Comparison of ENCODE assay signal across 17 cellular contexts in the genomic region with DNA sequence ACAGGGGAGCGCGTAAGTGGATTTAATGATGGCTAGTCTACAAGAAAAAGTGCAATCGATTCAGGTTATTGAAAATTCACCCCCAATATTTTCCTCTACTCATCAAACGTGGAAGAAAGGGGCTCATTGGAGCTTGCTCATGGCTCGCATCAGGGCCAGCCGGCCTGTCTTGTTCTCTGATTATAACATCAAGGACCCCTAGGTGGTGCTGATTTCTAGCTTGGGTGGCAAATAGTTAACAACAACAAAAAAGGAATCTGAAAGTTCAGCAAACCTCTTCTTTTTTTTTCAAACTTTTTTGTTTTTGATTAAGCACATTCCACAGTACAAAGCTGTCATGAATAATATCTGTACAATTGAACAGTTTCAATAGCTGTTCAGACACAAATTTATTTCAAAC. TPM values are rescaled to one million over a fixed set of nuclear protein-coding genes. Genes with fewer than 3 reads are reported as not detected.
DNase-seq lines count a peak whose midpoint lies in the region; ATAC-seq, FAIRE-seq and TF ChIP-seq lines count a peak whose summit lies in the region.
"Had no signal": no experiment of that assay in that cellular context is flagged by ENCODE, and none has a peak within 500 bp of the region (broad histone marks: within the 10 kb centered on the region; RNA-seq: fewer than 3 reads in every experiment).

No MANE protein-coding gene starts in this region.

- no peak overlapping the region for H4K5ac ChIP-seq in H1 (ENCODE audit: insufficient read length, low read depth, low read length)

- TF ChIP-seq POLR2A in HepG2 (IDR thresholded peaks at IDR 0.05; ENCODE audit: insufficient read depth in 1 of 2, low read depth in 2 of 2, low read length in 2 of 2) (no peak), right lobe of liver (IDR thresholded peaks at IDR 0.05) (no peak), H1 (IDR thresholded peaks at IDR 0.05; ENCODE audit: control extremely low read depth in 1 of 2, low read depth in 2 of 2, low read length in 2 of 2) (no peak), breast epithelium (IDR thresholded peaks at IDR 0.05) (no peak)

- H3K9me2 ChIP-seq in OCI-LY1 (ENCODE audit: low read depth, low read length): no peaks in the 10 kb centered on the region

- in situ Hi-C loops in HepG2 (cut with HindIII; ENCODE audit: extremely low pct_ligation_motif_present, low pct_unique_long_range_greater_than_20kb): no loop called here

- no peak overlapping the region for H2AFZ ChIP-seq in HepG2 (ENCODE audit: low read length)
- H2AFZ ChIP-seq in OCI-LY1 (ENCODE audit: low read length): no peak overlapping the region
- 0 out of 2 replicates have a peak overlapping the region, but pooled peaks have one; percentile 42 for H2AFZ ChIP-seq in H1 (ENCODE audit: low read length)

- TF ChIP-seq RAD21 in HepG2 (CRISPR knock-in tag; IDR thresholded peaks at IDR 0.05) (no peak), H1 (IDR thresholded peaks at IDR 0.05 in 1 of 2, conservative IDR thresholded peaks at IDR 0.05 in 1 of 2; ENCODE audit: low read depth in 2 of 2, low read length in 2 of 2) (peak; percentile 33 to 58)

- H3K9ac ChIP-seq in HepG2 (ENCODE audit: insufficient read depth, low read depth, low read length) (no peak overlapping the region), OCI-LY1 (ENCODE audit: low read length) (no peak overlapping the region), H1 (replicated peaks in 1 of 4; ENCODE audit: extremely low read depth in 1 of 4, low read depth in 3 of 4, low read length in 3 of 4) (no peak overlapping the region)

- CTCF ChIA-PET in HepG2 (lab: Yijun Ruan, JAX; ENCODE audit: low intra/inter-chr PET ratio, low total read pairs): no interaction called here
- CTCF ChIA-PET in H1 (lab: Charles Lee; ENCODE audit: partially characterized antibody): interaction anchor here (0.6 to 2.4 kb wide), 25 partner anchors 9 to 524 kb away, joined by 3 to 14 read pairs (median 4); no protein-coding TSS in a partner anchor

- no peak overlapping the region for H3K23ac ChIP-seq in H1 (ENCODE audit: insufficient read length)

- intact Hi-C loops in HepG2 (cut with micrococcal nuclease; ENCODE audit: unreplicated experiment) (no loop called here), right lobe of liver (cut with DNase I) (no loop called here), breast epithelium (cut with DNase I; ENCODE audit: low total_unique reads) (no loop called here), posterior cingulate gyrus (cut with DNase I) (no loop called here)

- no peak overlapping the region for H4K91ac ChIP-seq in H1 (replicated peaks; ENCODE audit: insufficient read length, low read length)

- H3K4me1 ChIP-seq in HepG2 (ENCODE audit: insufficient read depth, low read length) (peaks cover 16% of the 10 kb centered on the region), right lobe of liver (peaks cover 0 to 37% (median 18%) of the 10 kb centered on the region in 4 donors), OCI-LY1 (ENCODE audit: insufficient read depth, low read length, severe bottlenecking) (no peaks in the 10 kb centered on the region), H1 (replicated peaks in 1 of 4; ENCODE audit: control insufficient read depth in 3 of 4, insufficient read depth in 4 of 4, low read length in 3 of 4) (no peaks in the 10 kb centered on the region), breast epithelium (no peaks in the 10 kb centered on the region)
- H3K4me1 ChIP-seq: esophagus squamous epithelium, prostate gland had no signal

- BruUV-seq in HepG2 (replicated peaks; lab: Mats Ljungman, UMichigan): no TSS peak

- no peaks in the 10 kb centered on the region for H3K23me2 ChIP-seq in H1 (ENCODE audit: low read depth, low read length)

- H3K4me3 ChIP-seq in HepG2 (replicated peaks in 1 of 3; ENCODE audit: insufficient read depth in 1 of 3, low read depth in 2 of 3, low read length in 3 of 3): no peak overlapping the region
- no peak overlapping the region for H3K4me3 ChIP-seq in right lobe of liver
- no peak overlapping the region for H3K4me3 ChIP-seq in OCI-LY1 (ENCODE audit: low read depth, low read length, poor library complexity, severe bottlenecking)
- H3K4me3 ChIP-seq in H1 (ENCODE audit: extremely low read depth in 1 of 4, insufficient read depth in 2 of 4, low read depth in 3 of 4, low read length in 4 of 4): no peak overlapping the region
- H3K4me3 ChIP-seq in breast epithelium: no peak overlapping the region
- H3K4me3 ChIP-seq: esophagus squamous epithelium, prostate gland had no signal

- H3K79me2 ChIP-seq in HepG2 (ENCODE audit: insufficient read depth, low read length) (no peaks in the 10 kb centered on the region), OCI-LY1 (ENCODE audit: insufficient read depth, low read length) (no peaks in the 10 kb centered on the region), H1 (ENCODE audit: control insufficient read depth in 1 of 2, insufficient read depth in 2 of 2, low read length in 2 of 2) (no peaks in the 10 kb centered on the region)

- H3K27me3 ChIP-seq in HepG2 (ENCODE audit: control insufficient read depth in 1 of 2, insufficient read depth in 2 of 2, low read length in 2 of 2) (no peaks in the 10 kb centered on the region), right lobe of liver (no peaks in the 10 kb centered on the region), OCI-LY1 (ENCODE audit: insufficient read depth, low read length) (no peaks in the 10 kb centered on the region), H1 (replicated peaks in 1 of 4; ENCODE audit: control insufficient read depth in 3 of 4, extremely low read depth in 1 of 4, insufficient read depth in 3 of 4, low read length in 3 of 4) (no peaks in the 10 kb centered on the region), breast epithelium (no peaks in the 10 kb centered on the region)
- H3K27me3 ChIP-seq: esophagus squamous epithelium had no signal

- H3K27ac ChIP-seq in HepG2 (ENCODE audit: extremely low read length, insufficient read depth, low read length) (no peak overlapping the region), right lobe of liver (no peak overlapping the region), OCI-LY1 (ENCODE audit: low read depth, low read length, poor library complexity, severe bottlenecking) (no peak overlapping the region), H1 (ENCODE audit: low read depth, low read length) (no peak overlapping the region), breast epithelium (no peak overlapping the region)
- H3K27ac ChIP-seq: esophagus squamous epithelium, prostate gland, RWPE1 had no signal

- no peaks in the 10 kb centered on the region for H4K20me1 ChIP-seq in HepG2 (ENCODE audit: insufficient read depth, low read length)
- H4K20me1 ChIP-seq in OCI-LY1 (ENCODE audit: insufficient read depth, low read length): no peaks in the 10 kb centered on the region
- H4K20me1 ChIP-seq in H1 (replicated peaks in 1 of 2; ENCODE audit: control insufficient read depth in 1 of 2, insufficient read depth in 2 of 2, low read length in 2 of 2): no peaks in the 10 kb centered on the region

- H3K4me2 ChIP-seq in HepG2 (ENCODE audit: low read depth, low read length): no peak overlapping the region
- no peak overlapping the region for H3K4me2 ChIP-seq in OCI-LY1 (ENCODE audit: low read length)
- no peak overlapping the region for H3K4me2 ChIP-seq in H1 (ENCODE audit: insufficient read depth in 1 of 2, low read depth in 2 of 2, low read length in 2 of 2)

- TF ChIP-seq EP300 in HepG2 (IDR thresholded peaks at IDR 0.05; ENCODE audit: low read depth in 2 of 2, low read length in 2 of 2) (no peak), HepG2 (CRISPR knock-in tag; IDR thresholded peaks at IDR 0.05; ENCODE audit: borderline replicate concordance) (no peak), H1 (IDR thresholded peaks at IDR 0.05; ENCODE audit: borderline replicate concordance in 1 of 2, low read depth in 2 of 2, low read length in 2 of 2) (no peak)

- WGBS in HepG2 (ENCODE audit: low lambda C conversion rate): 70% methylated on average over 6 of the region's 6 CpGs
- 89% methylated on average over 6 of the region's 6 CpGs for WGBS in right lobe of liver (ENCODE audit: insufficient coverage, low coverage, low lambda C conversion rate, missing lambda C conversion rate)
- 74% methylated on average over 6 of the region's 6 CpGs; no CpG with 5 or more reads in 1 of the 2 experiments for WGBS in H1 (ENCODE audit: extremely low coverage in 1 of 2, insufficient coverage in 1 of 2, insufficient read length in 1 of 2, insufficient replicate concordance in 2 of 2, low coverage in 1 of 2, low lambda C conversion rate in 2 of 2, missing lambda C conversion rate in 1 of 2), 2 experiments

- POLR2A ChIA-PET in HepG2 (lab: Yijun Ruan, JAX) (no interaction called here), H1 (lab: Charles Lee; ENCODE audit: partially characterized antibody) (interaction anchor here (0.9 kb wide), 1 partner anchor 21 kb away, joined by 3 read pairs; no protein-coding TSS in a partner anchor)

- H3K18ac ChIP-seq in H1 (ENCODE audit: extremely low read depth, low read length): no peak overlapping the region

- no peak overlapping the region for H3K56ac ChIP-seq in H1 (replicated peaks; ENCODE audit: insufficient read length, low read depth, low read length)

- no peaks in the 10 kb centered on the region for H3K79me1 ChIP-seq in H1 (ENCODE audit: low read depth, low read length)

- DNase-seq in HepG2 (ENCODE audit: low spot score): no peak
- DNase-seq in right lobe of liver: no peak
- no peak for DNase-seq in H1 (ENCODE audit: low read depth in 1 of 2, low spot score in 2 of 2)
- no peak for DNase-seq in breast epithelium (ENCODE audit: low spot score in 2 of 2)
- no peak for DNase-seq in posterior cingulate gyrus
- DNase-seq in NCI-H1105 (lab: John Stamatoyannopoulos, UW): no peak
- DNase-seq: ACHN; activated naive CD4-positive, alpha-beta T cell treated with anti-CD3 and anti-CD28 coated beads for 36 hours; cerebellar nuclear complex; esophagus squamous epithelium; midbrain; NCI-H1048; stimulated activated CD4-positive, alpha-beta T cell treated with anti-CD3 and anti-CD28 coated beads, Interleukin-2, amount 100 ng/mL, for 24 hours had no signal

- 0 out of 2 replicates have a peak, but pooled peaks have one; percentile 16 for TF ChIP-seq CTCF in HepG2 (CRISPR knock-in tag; IDR thresholded peaks at IDR 0.05)
- no peak for TF ChIP-seq CTCF in right lobe of liver (IDR thresholded peaks at IDR 0.05)
- TF ChIP-seq CTCF in OCI-LY1 (IDR thresholded peaks at IDR 0.05; ENCODE audit: low read length): peak; percentile 50
- TF ChIP-seq CTCF in H1 (IDR thresholded peaks at IDR 0.05; ENCODE audit: control extremely low read depth in 1 of 3, insufficient read depth in 1 of 3, low read depth in 1 of 3, low read length in 3 of 3): peak; percentile 10 to 40 (median 31)
- TF ChIP-seq CTCF in breast epithelium (IDR thresholded peaks at IDR 0.05): no peak

- no peak overlapping the region for H2BK12ac ChIP-seq in H1 (ENCODE audit: low read depth, low read length)

- no peak overlapping the region for H2BK5ac ChIP-seq in H1 (ENCODE audit: low read depth, low read length)

- H2AK5ac ChIP-seq in H1 (ENCODE audit: low read depth, low read length): no peak overlapping the region

- H2BK20ac ChIP-seq in H1 (ENCODE audit: low read length): no peak overlapping the region

- H2BK120ac ChIP-seq in H1 (replicated peaks; ENCODE audit: low read depth, low read length): no peak overlapping the region

- H3K36me3 ChIP-seq in HepG2 (replicated peaks in 1 of 2; ENCODE audit: control insufficient read depth in 1 of 2, insufficient read depth in 2 of 2, low read length in 2 of 2): no peaks in the 10 kb centered on the region
- H3K36me3 ChIP-seq in right lobe of liver: no peaks in the 10 kb centered on the region
- no peaks in the 10 kb centered on the region for H3K36me3 ChIP-seq in OCI-LY1 (ENCODE audit: insufficient read depth, low read length)
- H3K36me3 ChIP-seq in H1 (ENCODE audit: control insufficient read depth in 2 of 4, insufficient read depth in 4 of 4, low read length in 3 of 4): no peaks in the 10 kb centered on the region
- no peaks in the 10 kb centered on the region for H3K36me3 ChIP-seq in breast epithelium
- H3K36me3 ChIP-seq: esophagus squamous epithelium, prostate gland had no signal

- peak; percentile 4 for FAIRE-seq in HepG2 (lab: Jason Lieb, UNC)
- peak; percentile 62 for FAIRE-seq in H1 (lab: Jason Lieb, UNC)

- no peaks in the 10 kb centered on the region for H3F3A ChIP-seq in OCI-LY1 (ENCODE audit: insufficient read depth, low read length)

- no peak overlapping the region for H4K8ac ChIP-seq in H1 (ENCODE audit: extremely low read depth, insufficient read depth, low read length)

- no peak overlapping the region for H3K4ac ChIP-seq in H1 (replicated peaks; ENCODE audit: insufficient read length, low read depth, low read length)

- H3K9me3 ChIP-seq in HepG2 (ENCODE audit: low read length): no peaks in the 10 kb centered on the region
- H3K9me3 ChIP-seq in right lobe of liver: no peaks in the 10 kb centered on the region
- no peaks in the 10 kb centered on the region for H3K9me3 ChIP-seq in OCI-LY1 (ENCODE audit: low read length)
- no peaks in the 10 kb centered on the region; a peak in 1 of 4 replicates for H3K9me3 ChIP-seq in H1 (ENCODE audit: insufficient read depth in 2 of 2, low read depth in 1 of 2, low read length in 1 of 2)
- no peaks in the 10 kb centered on the region for H3K9me3 ChIP-seq in breast epithelium
- H3K9me3 ChIP-seq: esophagus squamous epithelium, prostate gland had no signal

- no peak overlapping the region for H2BK15ac ChIP-seq in H1 (ENCODE audit: low read length)

- ATAC-seq in HepG2: peak; percentile 67
- ATAC-seq in right lobe of liver: no peak
- no peak for ATAC-seq in HG02759 (IDR thresholded peaks at IDR 0.05; ENCODE audit: unreplicated experiment)

- no peak overlapping the region for H3K14ac ChIP-seq in H1 (ENCODE audit: insufficient read length)

RNA-seq across cellular contexts. Expression of gene SOD1, which starts 35.8 kb away (rescaled TPM):
- 537 and 796 TPM in 2 replicates for total RNA-seq in HepG2 (2016; rRNA removed; fragmentation: Illumina TruSeq; extraction: Trizol)
- 111 and 115 TPM in 2 replicates for total RNA-seq in HepG2 (2016; cell fraction: cytosol; rRNA removed; fragmentation: Illumina TruSeq; extraction: Trizol; ENCODE audit: low read depth)
- 560 and 812 TPM in 2 replicates for total RNA-seq in HepG2 (2016; cell fraction: insoluble cytoplasmic fraction; rRNA removed; fragmentation: Illumina TruSeq; extraction: Trizol)
- 188 and 193 TPM in 2 replicates for total RNA-seq in HepG2 (2016; cell fraction: membrane; rRNA removed; fragmentation: Illumina TruSeq; extraction: Trizol)
- total RNA-seq in HepG2 (2016; cell fraction: nucleus; rRNA removed; fragmentation: Illumina TruSeq; extraction: Trizol): 192 and 198 TPM in 2 replicates
- 220 and 317 TPM in 2 replicates for polyA plus RNA-seq in HepG2 (2011; rRNA removed)
- 351 and 366 TPM in 2 replicates for polyA plus RNA-seq in HepG2 (2011; cell fraction: cytosol; rRNA removed)
- 86.6 and 92.5 TPM in 2 replicates for polyA plus RNA-seq in HepG2 (2011; cell fraction: nucleus; rRNA removed)
- polyA plus RNA-seq in HepG2 (2012): 298 and 405 TPM in 2 replicates
- polyA plus RNA-seq in HepG2 (2016; cell fraction: cytosol; fragmentation: Illumina TruSeq; extraction: Trizol; ENCODE audit: low read depth): 103 and 124 TPM in 2 replicates
- 763 and 855 TPM in 2 replicates for polyA plus RNA-seq in HepG2 (2016; cell fraction: insoluble cytoplasmic fraction; fragmentation: Illumina TruSeq; extraction: Trizol; ENCODE audit: low read depth)
- 153 and 169 TPM in 2 replicates for polyA plus RNA-seq in HepG2 (2016; cell fraction: membrane; fragmentation: Illumina TruSeq; extraction: Trizol; ENCODE audit: low read depth)
- 306 and 314 TPM in 2 replicates for polyA plus RNA-seq in HepG2 (2016; cell fraction: nucleus; fragmentation: Illumina TruSeq; extraction: Trizol; ENCODE audit: insufficient read depth, low read depth)
- 81.8 and 102 TPM in 2 replicates for polyA minus RNA-seq in HepG2 (2011; rRNA and poly(A)+ RNA removed; ENCODE audit: low replicate concordance)
- 290 and 341 TPM in 2 replicates for polyA minus RNA-seq in HepG2 (2011; cell fraction: cytosol; rRNA and poly(A)+ RNA removed)
- 57.2 and 63.5 TPM in 2 replicates for polyA minus RNA-seq in HepG2 (2011; cell fraction: nucleus; rRNA and poly(A)+ RNA removed)
- total RNA-seq in right lobe of liver: 1,000 to 10,000 TPM in 1 of 6 experiments, 100 to 1,000 TPM in 5; 398 to 1,176 (median 518) TPM
- total RNA-seq in H1 (2021; fragmentation: NEBNext Ultra II Directional; extraction: Animal tissue kit (Norgen Biotek cat#: 25700)): 192 and 202 TPM in 2 replicates
- polyA plus RNA-seq in H1 (2011; rRNA removed): 168 and 226 TPM in 2 replicates
- 292 TPM for polyA plus RNA-seq in H1 (2011; cell fraction: cytosol; rRNA removed)
- polyA plus RNA-seq in H1 (2011; cell fraction: nucleus; rRNA removed): 46.3 TPM
- polyA plus RNA-seq in H1 (2012, experiment 1 of 2): 226 to 357 TPM (median 259 TPM) in 4 replicates
- polyA plus RNA-seq in H1 (2012, experiment 2 of 2): 86.4 TPM
- polyA plus RNA-seq in H1 (2013, experiment 1 of 2): 216 TPM
- 218 TPM for polyA plus RNA-seq in H1 (2013, experiment 2 of 2)
- 66.3 and 67.6 TPM in 2 replicates for polyA minus RNA-seq in H1 (2011; rRNA and poly(A)+ RNA removed)
- 221 TPM for polyA minus RNA-seq in H1 (2011; cell fraction: cytosol; rRNA and poly(A)+ RNA removed)
- 34.9 TPM for polyA minus RNA-seq in H1 (2011; cell fraction: nucleus; rRNA and poly(A)+ RNA removed)
- 100 to 1,000 TPM; 214 to 314 (median 218) TPM for total RNA-seq in breast epithelium

Comparison
In these comparisons a context has a peak if more than half of its experiments do, and no peak if none do; other contexts are left out.
1. CTCF ChIP-seq: peak in HepG2 (single experiment), OCI-LY1 (single experiment) and H1 (3 of 3); none in right lobe of liver (0 of 4) and breast epithelium (0 of 3).
2. Of the 41 proteins assayed by ChIP-seq in both HepG2 and H1: peak only in HepG2: none; only in H1: RAD21; in both: CTCF; in neither: 39.